Comparison of ENCODE assay signal across 25 cellular contexts in the genomic region with DNA sequence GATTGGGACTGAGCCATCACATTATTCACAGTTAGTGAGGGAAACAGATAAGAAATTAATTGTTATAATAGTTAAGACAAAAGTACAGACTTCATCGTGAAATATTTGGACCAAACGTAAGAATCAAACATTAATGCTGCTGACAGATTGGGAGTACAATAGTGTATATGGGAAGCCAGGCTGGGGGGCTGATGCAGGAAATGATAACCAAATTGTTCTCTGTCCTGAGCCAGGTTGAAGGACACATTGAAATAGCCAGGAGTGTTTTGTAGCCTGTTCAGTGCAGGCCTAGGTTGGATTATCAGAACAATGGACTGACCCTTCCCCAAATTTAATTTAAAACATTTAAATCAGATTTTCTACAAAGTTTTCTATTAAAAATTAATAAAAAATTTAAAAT.
"Had no signal": no experiment of that assay in that cellular context is flagged by ENCODE, and none has a peak within 500 bp of the region (broad histone marks: within the 10 kb centered on the region; RNA-seq: fewer than 3 reads in every experiment).

No MANE protein-coding gene starts in this region.

- H3K36me3 ChIP-seq: neural progenitor cell, ovary, right lobe of liver, sigmoid colon, stomach, thoracic aorta, thyroid gland, tibial nerve, upper lobe of left lung, vagina had no signal

- H3K9me3 ChIP-seq: ovary, right lobe of liver, sigmoid colon, stomach, thoracic aorta, thyroid gland, tibial nerve, upper lobe of left lung, vagina had no signal

- H3K27ac ChIP-seq: neural progenitor cell, ovary, parathyroid adenoma, psoas muscle, right lobe of liver, sigmoid colon, stomach, thoracic aorta, thyroid gland, tibial nerve, upper lobe of left lung, vagina had no signal

- DNase-seq: occipital lobe; ovary; posterior cingulate gyrus; psoas muscle; right cardiac atrium; right lobe of liver; sigmoid colon; small intestine; stimulated activated CD4-positive, alpha-beta T cell treated with anti-CD3 and anti-CD28 coated beads, Interleukin-15, amount 100 ng/mL, for 24 hours; stimulated activated CD4-positive, alpha-beta T cell treated with anti-CD3 and anti-CD28 coated beads, Interleukin-2, amount 100 ng/mL, for 24 hours; stimulated activated CD4-positive, alpha-beta T cell treated with anti-CD3 and anti-CD28 coated beads, Interleukin-2, amount 100 ng/mL, for 48 hours; stimulated activated CD4-positive, alpha-beta T cell treated with anti-CD3 and anti-CD28 coated beads, Interleukin-4, amount 100 ng/mL, for 24 hours; stimulated activated naive B cell treated with anti-CD40 and anti-IgM and Interleukin-4, amounts not matched to agents 10 μg/mL and 1 μg/mL and 100 μg/mL, for 72 hours; stimulated activated naive CD4-positive, alpha-beta T cell treated with Interleukin-2 at 50 U/mL for 16 hours; stomach; thyroid gland; trophoblast cell; upper lobe of left lung had no signal

- H3K4me3 ChIP-seq: neural progenitor cell, ovary, psoas muscle, right lobe of liver, sigmoid colon, stomach, thoracic aorta, thyroid gland, tibial nerve, upper lobe of left lung, vagina had no signal

- H2AFZ ChIP-seq: neural progenitor cell, parathyroid adenoma had no signal

- FAIRE-seq: urothelium cell line had no signal

- ATAC-seq: psoas muscle; right cardiac atrium; right lobe of liver; stimulated activated effector memory CD8-positive, alpha-beta T cell treated with anti-CD3 and anti-CD28 coated beads, Interleukin-12 subunit alpha, Interleukin-12 subunit beta, amount 100 ng/mL, for 72 hours; stimulated activated naive B cell treated with anti-CD40 and anti-IgM and Interleukin-4, amounts not matched to agents 10 μg/mL and 1 μg/mL and 100 μg/mL, for 72 hours had no signal

- H3K4me1 ChIP-seq: parathyroid adenoma, right lobe of liver, stomach, thyroid gland, upper lobe of left lung had no signal

- H3K4me2 ChIP-seq: neural progenitor cell had no signal

- H3K27me3 ChIP-seq: neural progenitor cell, ovary, right lobe of liver, sigmoid colon, stomach, thyroid gland, tibial nerve, upper lobe of left lung, vagina had no signal

- H3K9ac ChIP-seq: neural progenitor cell, parathyroid adenoma had no signal

- H3K79me2 ChIP-seq: parathyroid adenoma had no signal
